In the genomic region with DNA sequence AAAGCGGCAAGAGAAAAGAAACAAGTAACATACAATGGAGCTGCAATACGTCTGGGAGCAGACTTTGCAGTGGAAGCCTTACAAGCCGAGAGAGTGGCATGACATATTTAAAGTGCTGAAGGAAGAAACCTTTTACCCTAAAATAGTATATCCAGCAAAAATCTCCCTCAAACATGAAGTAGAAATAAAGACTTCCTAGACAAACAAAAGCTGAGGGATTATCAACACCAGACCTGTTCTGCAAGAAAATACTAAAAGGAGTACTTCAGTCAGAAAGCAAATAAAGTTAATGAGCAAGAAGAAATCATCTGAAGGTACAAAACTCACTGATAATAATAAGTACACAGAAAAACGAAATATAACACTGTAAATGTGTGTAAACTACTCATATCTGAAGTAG, we compare ENCODE assay signal across 17 cellular contexts.
A peak's percentile ranks its signal among the peaks of the same experiment; 100 is the strongest.
DNase-seq lines count a peak whose midpoint lies in the region; ATAC-seq and TF ChIP-seq lines count a peak whose summit lies in the region.
"Had no signal": no experiment of that assay in that cellular context is flagged by ENCODE, and none has a peak within 500 bp of the region (broad histone marks: within the 10 kb centered on the region; RNA-seq: fewer than 3 reads in every experiment).

No MANE protein-coding gene starts in this region.

- H3K4me3 ChIP-seq in PC-3 (ENCODE audit: low read length), result no peak overlapping the region
- no peak overlapping the region for H3K4me3 ChIP-seq in left lung
- no peak overlapping the region for H3K4me3 ChIP-seq in MG63
- H3K4me3 ChIP-seq: GM12878, GM23248 had no signal

- CTCF ChIA-PET in PC-3 (lab: Charles Lee), result no interaction called here

- H3K9me2 ChIP-seq in PC-3 (replicated peaks; ENCODE audit: low read length), result no peaks in the 10 kb centered on the region

- no peak overlapping the region for H3K27ac ChIP-seq in PC-3 (ENCODE audit: low read length)
- H3K27ac ChIP-seq in left lung, result no peak overlapping the region
- H3K27ac ChIP-seq: GM23248 had no signal

- no peaks in the 10 kb centered on the region for H4K20me1 ChIP-seq in PC-3 (ENCODE audit: low read length)

- POLR2A ChIA-PET in PC-3 (lab: Charles Lee; ENCODE audit: unreplicated experiment), result no interaction called here

- no peak for ATAC-seq in PC-3
- peak; percentile 51 for ATAC-seq in left lung
- no peak for ATAC-seq in HG02678 (IDR thresholded peaks at IDR 0.05; ENCODE audit: unreplicated experiment)
- ATAC-seq: GM12878 had no signal

- no TSS peak for BruUV-seq in PC-3 (replicated peaks; lab: Mats Ljungman, UMichigan)

- no peaks in the 10 kb centered on the region; the same call in 1 of the 2 replicates for H3K4me1 ChIP-seq in PC-3 (ENCODE audit: insufficient read depth, low read length)
- no peaks in the 10 kb centered on the region for H3K4me1 ChIP-seq in left lung

- H3K9ac ChIP-seq in PC-3 (ENCODE audit: low read length), result no peak overlapping the region
- H3K9ac ChIP-seq: GM23248 had no signal

- H3K27me3 ChIP-seq in PC-3 (ENCODE audit: low read length) (no peaks in the 10 kb centered on the region), left lung (no peaks in the 10 kb centered on the region), MG63 (no peaks in the 10 kb centered on the region)

- H3K36me3 ChIP-seq in PC-3 (ENCODE audit: low read depth, low read length) (no peaks in the 10 kb centered on the region), left lung (no peaks in the 10 kb centered on the region), MG63 (no peaks in the 10 kb centered on the region)

- H3K4me2 ChIP-seq in PC-3 (ENCODE audit: low read length), result no peak overlapping the region

- H3K79me2 ChIP-seq in PC-3 (ENCODE audit: low read length), result no peaks in the 10 kb centered on the region

- TF ChIP-seq CTCF in PC-3 (conservative IDR thresholded peaks at IDR 0.05; ENCODE audit: low read depth, low read length) (no peak), left lung (IDR thresholded peaks at IDR 0.05) (no peak)

- H2AFZ ChIP-seq in PC-3 (ENCODE audit: low read length), result no peak overlapping the region
- H2AFZ ChIP-seq: GM23248 had no signal

- peak; percentile 38 for DNase-seq in DMS53 (lab: John Stamatoyannopoulos, UW)
- peak; percentile 8 for DNase-seq in DMS53 treated with DMSO at 0.1 percent for 48 hours (lab: John Stamatoyannopoulos, UW; ENCODE audit: unreplicated experiment)
- peak; percentile 19 for DNase-seq in PC-3
- no peak for DNase-seq in left lung
- DNase-seq in MG63, result no peak
- DNase-seq: C1 segment of cervical spinal cord; Calu3; CD4-positive, alpha-beta memory T cell; COR-L47; DMS79; EL; GDM1; GM23248; H7; HCEC 1CT had no signal

- intact Hi-C loops in PC-3 (cut with micrococcal nuclease), result loop anchor here (10.0 kb wide), 1 partner anchor 162 kb away; no protein-coding TSS in a partner anchor
- intact Hi-C loops in left lung (cut with DNase I), result no loop called here

- H3K9me3 ChIP-seq in PC-3 (ENCODE audit: low read length) (no peaks in the 10 kb centered on the region), left lung (peaks cover 0 to 6% of the 10 kb centered on the region in 2 donors), MG63 (no peaks in the 10 kb centered on the region)

- no peaks in the 10 kb centered on the region for H3F3A ChIP-seq in PC-3 (ENCODE audit: low read length, unreplicated experiment)

Comparison
In these comparisons a context has a peak if more than half of its experiments do, and no peak if none do; other contexts are left out.
1. DNase-seq: peak in DMS53 (single experiment), DMS53 treated with DMSO at 0.1 percent for 48 hours (single experiment) and PC-3 (single experiment); none in left lung (0 of 2) and MG63 (single experiment).